In genomic region chr19:35332817-35333216, GRCh38 we compare ENCODE assay signal across 14 cellular contexts. TPM values are rescaled to one million over a fixed set of nuclear protein-coding genes. Genes with fewer than 3 reads are reported as not detected.
DNase-seq lines count a peak whose midpoint lies in the region; ATAC-seq lines count a peak whose summit lies in the region.
"Had no signal": no experiment of that assay in that cellular context is flagged by ENCODE, and none has a peak within 500 bp of the region (broad histone marks: within the 10 kb centered on the region; RNA-seq: fewer than 3 reads in every experiment).

No MANE protein-coding gene starts in this region.

- H3K9me3 Mint-ChIP-seq in activated CD4-positive, alpha-beta memory T cell treated with anti-CD3 and anti-CD28 coated beads for 36 hours, result no peaks in the 10 kb centered on the region
- no peaks in the 10 kb centered on the region for H3K9me3 Mint-ChIP-seq in activated CD4-positive, alpha-beta memory T cell treated with anti-CD3 and anti-CD28 coated beads, Interleukin-2, amount 10 ng/mL, durations not matched to agents 7 days and 5 days
- no peaks in the 10 kb centered on the region for H3K9me3 Mint-ChIP-seq in activated T-helper 2 cell treated with anti-CD3 and anti-CD28 coated beads, Interferon-gamma antibody, Interleukin-2, Interleukin-4, amounts not matched to agents 10 μg/mL and 5 μg/mL and 100 μg/mL, durations not matched to agents 14 hours and 24 hours and 36 hours
- H3K9me3 Mint-ChIP-seq in stimulated activated memory B cell treated with anti-CD40 and anti-IgM and Interleukin-4, amounts not matched to agents 10 μg/mL and 1 μg/mL and 100 μg/mL, for 72 hours, result no peaks in the 10 kb centered on the region

- H3K36me3 Mint-ChIP-seq in activated CD4-positive, alpha-beta memory T cell treated with anti-CD3 and anti-CD28 coated beads for 36 hours, result no peaks in the 10 kb centered on the region
- H3K36me3 Mint-ChIP-seq in activated CD4-positive, alpha-beta memory T cell treated with anti-CD3 and anti-CD28 coated beads, Interleukin-2, amount 10 ng/mL, durations not matched to agents 7 days and 5 days (ENCODE audit: low read depth), result no peaks in the 10 kb centered on the region
- no peaks in the 10 kb centered on the region for H3K36me3 Mint-ChIP-seq in activated T-helper 2 cell treated with anti-CD3 and anti-CD28 coated beads, Interferon-gamma antibody, Interleukin-2, Interleukin-4, amounts not matched to agents 10 μg/mL and 5 μg/mL and 100 μg/mL, durations not matched to agents 14 hours and 24 hours and 36 hours (ENCODE audit: low read depth)
- peaks cover 64% of the 10 kb centered on the region for H3K36me3 Mint-ChIP-seq in stimulated activated memory B cell treated with anti-CD40 and anti-IgM and Interleukin-4, amounts not matched to agents 10 μg/mL and 1 μg/mL and 100 μg/mL, for 72 hours

- DNase-seq in activated CD4-positive, alpha-beta memory T cell treated with anti-CD3 and anti-CD28 coated beads for 36 hours, result peak; percentile 64
- DNase-seq in activated CD4-positive, alpha-beta memory T cell treated with anti-CD3 and anti-CD28 coated beads, Interleukin-2, amount 10 ng/mL, durations not matched to agents 7 days and 5 days, result no peak
- DNase-seq in activated T-helper 2 cell treated with anti-CD3 and anti-CD28 coated beads, Interferon-gamma antibody, Interleukin-2, Interleukin-4, amounts not matched to agents 10 μg/mL and 5 μg/mL and 100 μg/mL, durations not matched to agents 14 hours and 24 hours and 36 hours (ENCODE audit: low spot score), result no peak
- DNase-seq in SIG-M5 treated with dmso at 0.1 percent for 504 hours (lab: John Stamatoyannopoulos, UW; ENCODE audit: unreplicated experiment) (no peak), SW 1271 (lab: John Stamatoyannopoulos, UW) (no peak)
- DNase-seq: activated CD8-positive, alpha-beta memory T cell treated with anti-CD3 and anti-CD28 coated beads for 24 hours; DMS 273 treated with DMSO at 0.1 percent for 48 hours; kidney glomerular epithelial cell; NCI-H2029 treated with DMSO at 0.1 percent for 48 hours; trophoblast cell had no signal

- H3K27me3 Mint-ChIP-seq in activated CD4-positive, alpha-beta memory T cell treated with anti-CD3 and anti-CD28 coated beads for 36 hours, result peaks cover 12% of the 10 kb centered on the region
- peaks cover 23% of the 10 kb centered on the region for H3K27me3 Mint-ChIP-seq in activated CD4-positive, alpha-beta memory T cell treated with anti-CD3 and anti-CD28 coated beads, Interleukin-2, amount 10 ng/mL, durations not matched to agents 7 days and 5 days
- H3K27me3 Mint-ChIP-seq in activated T-helper 2 cell treated with anti-CD3 and anti-CD28 coated beads, Interferon-gamma antibody, Interleukin-2, Interleukin-4, amounts not matched to agents 10 μg/mL and 5 μg/mL and 100 μg/mL, durations not matched to agents 14 hours and 24 hours and 36 hours (ENCODE audit: low read depth), result no peaks in the 10 kb centered on the region
- no peaks in the 10 kb centered on the region for H3K27me3 Mint-ChIP-seq in stimulated activated memory B cell treated with anti-CD40 and anti-IgM and Interleukin-4, amounts not matched to agents 10 μg/mL and 1 μg/mL and 100 μg/mL, for 72 hours

- intact Hi-C loops in activated CD4-positive, alpha-beta memory T cell treated with anti-CD3 and anti-CD28 coated beads for 36 hours (cut with micrococcal nuclease), result no loop called here
- intact Hi-C loops in activated T-helper 2 cell treated with anti-CD3 and anti-CD28 coated beads, Interferon-gamma antibody, Interleukin-2, Interleukin-4, amounts not matched to agents 10 μg/mL and 5 μg/mL and 100 μg/mL, durations not matched to agents 14 hours and 24 hours and 36 hours (cut with micrococcal nuclease), result loop anchor here (2.0 kb wide), 1 partner anchor 14 kb away; the partner anchor contains the start of gene FFAR1

- POLR2A ChIA-PET in activated CD4-positive, alpha-beta memory T cell treated with anti-CD3 and anti-CD28 coated beads for 36 hours (lab: Charles Lee), result interaction anchor here (1.1 kb wide), 1 partner anchor 15 kb away, joined by 3 read pairs; the partner anchor contains the start of gene FFAR1
- POLR2A ChIA-PET in activated CD4-positive, alpha-beta memory T cell treated with anti-CD3 and anti-CD28 coated beads, Interleukin-2, amount 10 ng/mL, durations not matched to agents 7 days and 5 days (lab: Charles Lee), result no interaction called here

- peaks cover 21% of the 10 kb centered on the region for H3K4me1 Mint-ChIP-seq in activated CD4-positive, alpha-beta memory T cell treated with anti-CD3 and anti-CD28 coated beads for 36 hours (ENCODE audit: low read depth)
- peaks cover 13% of the 10 kb centered on the region for H3K4me1 Mint-ChIP-seq in activated CD4-positive, alpha-beta memory T cell treated with anti-CD3 and anti-CD28 coated beads, Interleukin-2, amount 10 ng/mL, durations not matched to agents 7 days and 5 days
- H3K4me1 Mint-ChIP-seq in activated T-helper 2 cell treated with anti-CD3 and anti-CD28 coated beads, Interferon-gamma antibody, Interleukin-2, Interleukin-4, amounts not matched to agents 10 μg/mL and 5 μg/mL and 100 μg/mL, durations not matched to agents 14 hours and 24 hours and 36 hours (ENCODE audit: low read depth), result peaks cover 20% of the 10 kb centered on the region
- H3K4me1 Mint-ChIP-seq in stimulated activated memory B cell treated with anti-CD40 and anti-IgM and Interleukin-4, amounts not matched to agents 10 μg/mL and 1 μg/mL and 100 μg/mL, for 72 hours, result peaks cover 92% of the 10 kb centered on the region

- H3K27ac Mint-ChIP-seq in activated CD4-positive, alpha-beta memory T cell treated with anti-CD3 and anti-CD28 coated beads for 36 hours, result no peak overlapping the region
- no peak overlapping the region for H3K27ac Mint-ChIP-seq in activated CD4-positive, alpha-beta memory T cell treated with anti-CD3 and anti-CD28 coated beads, Interleukin-2, amount 10 ng/mL, durations not matched to agents 7 days and 5 days
- H3K27ac Mint-ChIP-seq in activated T-helper 2 cell treated with anti-CD3 and anti-CD28 coated beads, Interferon-gamma antibody, Interleukin-2, Interleukin-4, amounts not matched to agents 10 μg/mL and 5 μg/mL and 100 μg/mL, durations not matched to agents 14 hours and 24 hours and 36 hours, result peak overlapping the region; percentile 34
- peak overlapping the region; percentile 72 for H3K27ac Mint-ChIP-seq in stimulated activated memory B cell treated with anti-CD40 and anti-IgM and Interleukin-4, amounts not matched to agents 10 μg/mL and 1 μg/mL and 100 μg/mL, for 72 hours

- H3K4me3 Mint-ChIP-seq in activated CD4-positive, alpha-beta memory T cell treated with anti-CD3 and anti-CD28 coated beads for 36 hours, result no peak overlapping the region
- H3K4me3 Mint-ChIP-seq in activated CD4-positive, alpha-beta memory T cell treated with anti-CD3 and anti-CD28 coated beads, Interleukin-2, amount 10 ng/mL, durations not matched to agents 7 days and 5 days, result no peak overlapping the region
- no peak overlapping the region for H3K4me3 Mint-ChIP-seq in activated T-helper 2 cell treated with anti-CD3 and anti-CD28 coated beads, Interferon-gamma antibody, Interleukin-2, Interleukin-4, amounts not matched to agents 10 μg/mL and 5 μg/mL and 100 μg/mL, durations not matched to agents 14 hours and 24 hours and 36 hours (ENCODE audit: low read depth)
- peak overlapping the region; percentile 73 for H3K4me3 Mint-ChIP-seq in stimulated activated memory B cell treated with anti-CD40 and anti-IgM and Interleukin-4, amounts not matched to agents 10 μg/mL and 1 μg/mL and 100 μg/mL, for 72 hours

- ATAC-seq in GM21825 (IDR thresholded peaks at IDR 0.05; ENCODE audit: unreplicated experiment) (peak; percentile 21), GM18498 (IDR thresholded peaks at IDR 0.05; ENCODE audit: unreplicated experiment) (no peak)
- no peak for ATAC-seq in stimulated activated memory B cell treated with anti-CD40 and anti-IgM and Interleukin-4, amounts not matched to agents 10 μg/mL and 1 μg/mL and 100 μg/mL, for 72 hours
- ATAC-seq: sciatic nerve had no signal

- CTCF ChIA-PET in activated CD4-positive, alpha-beta memory T cell treated with anti-CD3 and anti-CD28 coated beads for 36 hours (lab: Charles Lee), result interaction anchor here (1.0 to 1.9 kb wide), 5 partner anchors 13 to 221 kb away, joined by 3 to 9 read pairs (median 4); no protein-coding TSS in a partner anchor
- CTCF ChIA-PET in activated CD4-positive, alpha-beta memory T cell treated with anti-CD3 and anti-CD28 coated beads, Interleukin-2, amount 10 ng/mL, durations not matched to agents 7 days and 5 days (lab: Charles Lee), result interaction anchor here (1.3 kb wide), 1 partner anchor 23 kb away, joined by 3 read pairs; no protein-coding TSS in a partner anchor

RNA-seq across cellular contexts. Expression of gene CD22, which starts 3.8 kb away (rescaled TPM):
- 1 to 10 TPM in 1 of 2 experiments, under 1 TPM in 1; 0.75 to 1.2 TPM for total RNA-seq in activated CD4-positive, alpha-beta memory T cell treated with anti-CD3 and anti-CD28 coated beads for 36 hours
- total RNA-seq in activated CD4-positive, alpha-beta memory T cell treated with anti-CD3 and anti-CD28 coated beads, Interleukin-2, amount 10 ng/mL, durations not matched to agents 7 days and 5 days, result under 1 TPM; 0.63 to 0.76 TPM
- 4.0 and 5.5 TPM in 2 replicates for total RNA-seq in activated T-helper 2 cell treated with anti-CD3 and anti-CD28 coated beads, Interferon-gamma antibody, Interleukin-2, Interleukin-4, amounts not matched to agents 10 μg/mL and 5 μg/mL and 100 μg/mL, durations not matched to agents 14 hours and 24 hours and 36 hours

RNA-seq across cellular contexts. Expression of gene FFAR1, which starts 14.9 kb away (rescaled TPM):
- total RNA-seq in activated CD4-positive, alpha-beta memory T cell treated with anti-CD3 and anti-CD28 coated beads for 36 hours, result under 1 TPM in 1 of 2 experiments, not detected in 1; 0.12 TPM
- total RNA-seq in activated CD4-positive, alpha-beta memory T cell treated with anti-CD3 and anti-CD28 coated beads, Interleukin-2, amount 10 ng/mL, durations not matched to agents 7 days and 5 days, result not detected
- 0.09 and 0.21 TPM in 2 replicates for total RNA-seq in activated T-helper 2 cell treated with anti-CD3 and anti-CD28 coated beads, Interferon-gamma antibody, Interleukin-2, Interleukin-4, amounts not matched to agents 10 μg/mL and 5 μg/mL and 100 μg/mL, durations not matched to agents 14 hours and 24 hours and 36 hours
- total RNA-seq: sciatic nerve had no signal

RNA-seq across cellular contexts. Expression of gene FFAR3, which starts 25.4 kb away (rescaled TPM):
- 1 to 10 TPM; 1.1 TPM for total RNA-seq in activated CD4-positive, alpha-beta memory T cell treated with anti-CD3 and anti-CD28 coated beads for 36 hours
- total RNA-seq in activated CD4-positive, alpha-beta memory T cell treated with anti-CD3 and anti-CD28 coated beads, Interleukin-2, amount 10 ng/mL, durations not matched to agents 7 days and 5 days, result under 1 TPM; 0.63 to 0.78 TPM
- 0.92 and 1.2 TPM in 2 replicates for total RNA-seq in activated T-helper 2 cell treated with anti-CD3 and anti-CD28 coated beads, Interferon-gamma antibody, Interleukin-2, Interleukin-4, amounts not matched to agents 10 μg/mL and 5 μg/mL and 100 μg/mL, durations not matched to agents 14 hours and 24 hours and 36 hours

RNA-seq across cellular contexts. Expression of gene GPR42, which starts 38.1 kb away (rescaled TPM):
- under 1 TPM in 1 of 2 experiments, not detected in 1; 0.17 TPM for total RNA-seq in activated CD4-positive, alpha-beta memory T cell treated with anti-CD3 and anti-CD28 coated beads for 36 hours
- total RNA-seq in activated CD4-positive, alpha-beta memory T cell treated with anti-CD3 and anti-CD28 coated beads, Interleukin-2, amount 10 ng/mL, durations not matched to agents 7 days and 5 days, result under 1 TPM in 1 of 2 experiments, not detected in 1; 0.13 TPM
- total RNA-seq in activated T-helper 2 cell treated with anti-CD3 and anti-CD28 coated beads, Interferon-gamma antibody, Interleukin-2, Interleukin-4, amounts not matched to agents 10 μg/mL and 5 μg/mL and 100 μg/mL, durations not matched to agents 14 hours and 24 hours and 36 hours, result 0.18 and 0.51 TPM in 2 replicates

RNA-seq across cellular contexts. Expression of gene MAG, which starts 40.9 kb away (rescaled TPM):
- under 1 TPM; 0.43 to 0.44 TPM for total RNA-seq in activated CD4-positive, alpha-beta memory T cell treated with anti-CD3 and anti-CD28 coated beads for 36 hours
- not detected for total RNA-seq in activated CD4-positive, alpha-beta memory T cell treated with anti-CD3 and anti-CD28 coated beads, Interleukin-2, amount 10 ng/mL, durations not matched to agents 7 days and 5 days
- total RNA-seq in activated T-helper 2 cell treated with anti-CD3 and anti-CD28 coated beads, Interferon-gamma antibody, Interleukin-2, Interleukin-4, amounts not matched to agents 10 μg/mL and 5 μg/mL and 100 μg/mL, durations not matched to agents 14 hours and 24 hours and 36 hours, result 0.32 and 0.37 TPM in 2 replicates

Comparison
In these comparisons a context has a peak if more than half of its experiments do, and no peak if none do; other contexts are left out.
1. H3K27ac Mint-ChIP-seq: peak in activated T-helper 2 cell treated with anti-CD3 and anti-CD28 coated beads, Interferon-gamma antibody, Interleukin-2, Interleukin-4, amounts not matched to agents 10 μg/mL and 5 μg/mL and 100 μg/mL, durations not matched to agents 14 hours and 24 hours and 36 hours (single experiment) and stimulated activated memory B cell treated with anti-CD40 and anti-IgM and Interleukin-4, amounts not matched to agents 10 μg/mL and 1 μg/mL and 100 μg/mL, for 72 hours (single experiment); none in activated CD4-positive, alpha-beta memory T cell treated with anti-CD3 and anti-CD28 coated beads for 36 hours (single experiment) and activated CD4-positive, alpha-beta memory T cell treated with anti-CD3 and anti-CD28 coated beads, Interleukin-2, amount 10 ng/mL, durations not matched to agents 7 days and 5 days (single experiment).